In the genomic region with DNA sequence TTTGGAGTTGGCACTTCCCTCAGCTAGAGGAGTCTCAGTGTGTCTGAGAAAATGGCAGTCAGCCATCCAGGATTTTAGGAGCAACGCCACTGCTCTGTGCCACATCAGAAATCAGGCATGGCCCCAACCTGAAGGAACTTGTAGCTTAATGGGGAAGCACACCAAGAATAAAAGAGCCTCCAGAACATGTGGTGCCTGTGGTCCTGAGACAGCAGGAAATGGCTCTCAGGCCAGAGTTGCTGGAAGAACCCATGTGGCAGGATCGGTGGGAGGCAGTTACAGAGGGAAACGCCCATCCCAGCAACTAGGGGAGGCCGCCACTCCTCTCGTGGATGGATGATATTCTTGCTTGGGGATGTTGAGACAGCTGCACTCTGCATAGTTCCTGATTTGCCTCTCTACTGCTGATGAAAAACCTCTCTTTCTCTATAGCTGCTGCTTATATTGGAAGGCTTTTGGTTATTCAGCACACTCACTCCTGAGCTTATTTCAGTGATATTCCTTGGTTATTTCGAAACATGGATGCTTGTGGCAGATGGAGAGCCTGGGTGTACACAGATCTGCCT, we compare ENCODE assay signal across 12 cellular contexts. TPM values are rescaled to one million over a fixed set of nuclear protein-coding genes. Genes with fewer than 3 reads are reported as not detected.
DNase-seq lines count a peak whose midpoint lies in the region; ATAC-seq and TF ChIP-seq lines count a peak whose summit lies in the region.
"Had no signal": no experiment of that assay in that cellular context is flagged by ENCODE, and none has a peak within 500 bp of the region (broad histone marks: within the 10 kb centered on the region; RNA-seq: fewer than 3 reads in every experiment).

No MANE protein-coding gene starts in this region.

- H3K9me3 ChIP-seq in skeletal muscle tissue (ENCODE audit: control insufficient read depth in 3 of 3, low read length in 3 of 3), result no peaks in the 10 kb centered on the region
- H3K9me3 ChIP-seq: A549 had no signal

- H3K9ac ChIP-seq in skeletal muscle tissue (ENCODE audit: low read depth in 1 of 3, low read length in 3 of 3), result no peak overlapping the region

- H3K27me3 Mint-ChIP-seq in T-cell, result no peaks in the 10 kb centered on the region

- H3K9me3 Mint-ChIP-seq in T-cell, result no peaks in the 10 kb centered on the region

- H3K4me3 Mint-ChIP-seq in T-cell, result no peak overlapping the region

- no peak overlapping the region for H3K4me3 ChIP-seq in skeletal muscle tissue (ENCODE audit: low read length in 3 of 3)
- H3K4me3 ChIP-seq: A549, skin epidermis had no signal

- H3K4me1 Mint-ChIP-seq in T-cell, result peaks cover 0 to 2% (median 0%) of the 10 kb centered on the region in 3 donors

- in situ Hi-C loops in GM13976 (cut with MboI; ENCODE audit: low sequenced_read_pairs, unreplicated experiment), result no loop called here

- H3K36me3 Mint-ChIP-seq in T-cell, result peaks cover 67% of the 10 kb centered on the region

- no peak for TF ChIP-seq CTCF in GM13976 (IDR thresholded peaks at IDR 0.05; ENCODE audit: borderline replicate concordance, control extremely low read depth, extremely low read depth, insufficient read depth, missing control alignments)

- POLR2A ChIA-PET in T-cell (lab: Charles Lee), result interaction anchor here (0.6 kb wide), 2 partner anchors 44 to 55 kb away, joined by 3 to 6 read pairs; no protein-coding TSS in a partner anchor

- no peaks in the 10 kb centered on the region for H3K27me3 ChIP-seq in skeletal muscle tissue (ENCODE audit: control insufficient read depth in 3 of 3, insufficient read depth in 3 of 3, low read length in 3 of 3)

- H3K27ac ChIP-seq in skeletal muscle tissue (ENCODE audit: low read depth, low read length), result peak overlapping the region; percentile 19
- H3K27ac ChIP-seq: A549 had no signal

- H3K4me1 ChIP-seq in skeletal muscle tissue (ENCODE audit: control insufficient read depth in 3 of 3, insufficient read depth in 3 of 3, low read length in 3 of 3), result peaks cover 10 to 18% (median 15%) of the 10 kb centered on the region in 3 donors
- H3K4me1 ChIP-seq: A549 had no signal

- peaks cover 59 to 65% (median 63%) of the 10 kb centered on the region in 3 donors for H3K36me3 ChIP-seq in skeletal muscle tissue (ENCODE audit: control insufficient read depth in 3 of 3, insufficient read depth in 3 of 3, low read length in 3 of 3)

- no peak for ATAC-seq in T-cell (replicated peaks in 1 of 4)
- ATAC-seq in Right ventricle myocardium superior (ENCODE audit: poor library complexity), result peak; percentile 41
- no peak for ATAC-seq in HG02981 (IDR thresholded peaks at IDR 0.05; ENCODE audit: unreplicated experiment)
- ATAC-seq: A549 had no signal

- CTCF ChIA-PET in T-cell (lab: Charles Lee), result interaction anchor here (0.5 to 1.2 kb wide), 2 partner anchors 9 to 13 kb away, joined by 3 to 5 read pairs; no protein-coding TSS in a partner anchor

- intact Hi-C loops in Right ventricle myocardium superior (cut with DNase I), result no loop called here

- peak overlapping the region; percentile 44 to 61 for H3K27ac Mint-ChIP-seq in T-cell

- DNase-seq in NCI-H1417 (lab: John Stamatoyannopoulos, UW), result peak in 2 of 3 experiments; percentile 23 to 32
- DNase-seq in NCI-H1417 treated with DMSO at 0.1 percent for 48 hours (lab: John Stamatoyannopoulos, UW), result no peak
- no peak for DNase-seq in T-cell
- no peak for DNase-seq in Right ventricle myocardium superior
- no peak for DNase-seq in SIG-M5 treated with dmso at 0.1 percent for 504 hours (lab: John Stamatoyannopoulos, UW; ENCODE audit: unreplicated experiment)
- no peak for DNase-seq in GM13976 (ENCODE audit: low spot score)
- DNase-seq: activated gamma-delta T cell, T-helper 1 cell had no signal

RNA-seq across cellular contexts. Expression of a gene that starts 52.5 kb away (rescaled TPM):
- 10 to 100 TPM in 4 of 5 donors, 1 to 10 TPM in 1; 7.9 to 16.7 (median 13.6) TPM for total RNA-seq in T-cell
- total RNA-seq in Right ventricle myocardium superior, result 4.1 TPM
- 5.2 TPM for total RNA-seq in skeletal muscle tissue

Comparison
In these comparisons a context has a peak if more than half of its experiments do, and no peak if none do; other contexts are left out.
1. DNase-seq: peak in NCI-H1417 (2 of 3); none in NCI-H1417 treated with DMSO at 0.1 percent for 48 hours (single experiment), T-cell (0 of 34), Right ventricle myocardium superior (single experiment), SIG-M5 treated with dmso at 0.1 percent for 504 hours (single experiment) and GM13976 (single experiment).